ENCODE assay signal across 8 cellular contexts in the genomic region with DNA sequence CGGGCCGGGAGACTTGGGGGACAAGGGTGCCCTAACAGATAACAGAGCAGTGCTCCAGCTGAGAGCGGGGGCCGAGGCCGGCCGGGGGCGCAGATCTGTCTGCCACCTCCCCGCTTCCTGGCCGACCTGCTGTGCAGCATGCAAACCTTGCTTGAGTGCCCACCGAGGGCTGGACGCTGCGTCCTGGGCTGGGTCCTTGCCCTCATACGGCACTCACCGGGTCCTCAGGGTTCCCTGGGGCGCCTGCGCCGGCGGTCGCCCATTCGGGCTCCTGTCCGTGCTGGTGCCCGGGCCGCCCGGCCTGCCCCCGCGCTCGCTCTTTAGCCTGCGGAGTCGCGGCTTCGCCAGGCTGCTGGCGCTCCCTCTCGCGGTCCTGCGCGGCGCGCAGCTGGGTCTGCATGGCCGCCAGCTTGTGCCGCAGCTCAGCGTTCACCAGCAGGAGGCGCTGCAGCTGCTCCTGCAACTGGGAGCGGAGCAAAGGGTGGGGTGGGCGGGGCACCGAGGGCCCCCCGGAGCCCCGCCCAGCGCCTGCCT. TPM values are rescaled to one million over a fixed set of nuclear protein-coding genes. Genes with fewer than 3 reads are reported as not detected.
A peak's percentile ranks its signal among the peaks of the same experiment; 100 is the strongest.
DNase-seq lines count a peak whose midpoint lies in the region; ATAC-seq and TF ChIP-seq lines count a peak whose summit lies in the region.

No MANE protein-coding gene starts in this region.

- H3K4me3 ChIP-seq in HFF-Myc (replicated peaks; ENCODE audit: low read depth, low read length) (peak overlapping the region; percentile 28), smooth muscle cell (peak overlapping the region; percentile 56)

- H3K27ac Mint-ChIP-seq in immature natural killer cell, result no peak overlapping the region

- peaks cover 3 to 15% (median 6%) of the 10 kb centered on the region in 3 donors for H3K36me3 Mint-ChIP-seq in immature natural killer cell

- H3K27ac ChIP-seq in smooth muscle cell (ENCODE audit: low read depth), result peak overlapping the region; percentile 55

- H3K4me1 Mint-ChIP-seq in immature natural killer cell, result peaks cover 10 to 18% of the 10 kb centered on the region in 2 donors

- H3K9me3 Mint-ChIP-seq in immature natural killer cell, result no peaks in the 10 kb centered on the region

- H3K79me2 ChIP-seq in smooth muscle cell (ENCODE audit: low read depth), result no peaks in the 10 kb centered on the region

- ATAC-seq in esophagus mucosa, result no peak

- WGBS in smooth muscle cell (ENCODE audit: low lambda C conversion rate), result 5% methylated on average over 39 of the region's 48 CpGs

- peaks cover 23% of the 10 kb centered on the region for H4K20me1 ChIP-seq in smooth muscle cell (ENCODE audit: low read depth)

- peak; percentile 84 for TF ChIP-seq CTCF in GM12873 (IDR thresholded peaks at IDR 0.05; ENCODE audit: insufficient read depth, low read depth, low read length, missing control alignments)
- peak; percentile 67 for TF ChIP-seq CTCF in HFF-Myc (IDR thresholded peaks at IDR 0.05; ENCODE audit: low read depth, low read length, missing control alignments)
- peak; percentile 90 for TF ChIP-seq CTCF in smooth muscle cell (IDR thresholded peaks at IDR 0.05; ENCODE audit: borderline replicate concordance, insufficient read depth, poor library complexity, severe bottlenecking)

- H3K9me3 ChIP-seq in smooth muscle cell (replicated peaks; ENCODE audit: low read depth), result no peaks in the 10 kb centered on the region

- peak overlapping the region; percentile 91 for H3K4me2 ChIP-seq in smooth muscle cell

- peaks cover 11% of the 10 kb centered on the region for H3K36me3 ChIP-seq in smooth muscle cell (ENCODE audit: low read depth)

- peaks cover 58% of the 10 kb centered on the region for H3F3A ChIP-seq in smooth muscle cell (ENCODE audit: low read depth)

- no peak overlapping the region for H3K9ac ChIP-seq in smooth muscle cell (ENCODE audit: low read depth)

- no peaks in the 10 kb centered on the region for H3K27me3 ChIP-seq in smooth muscle cell (ENCODE audit: low read depth)

- H3K4me1 ChIP-seq in smooth muscle cell (ENCODE audit: low read depth), result peaks cover 13% of the 10 kb centered on the region

- peak overlapping the region; percentile 58 for H2AFZ ChIP-seq in smooth muscle cell (ENCODE audit: low read depth)

- DNase-seq in HFF-Myc (ENCODE audit: extremely low read depth, low read depth) (peak; percentile 60), NCI-H1092 (lab: John Stamatoyannopoulos, UW) (peak; percentile 39), UCSD-AML1 (lab: John Stamatoyannopoulos, UW; ENCODE audit: unreplicated experiment) (peak; percentile 96), brain pericyte (ENCODE audit: low read depth, low spot score) (peak; percentile 86), immature natural killer cell (peak; percentile 92 to 95 (median 95)), smooth muscle cell (lab: John Stamatoyannopoulos, UW; ENCODE audit: unreplicated experiment) (peak; percentile 79)

- peak overlapping the region; percentile 65 to 79 (median 73) for H3K4me3 Mint-ChIP-seq in immature natural killer cell

- H3K27me3 Mint-ChIP-seq in immature natural killer cell (ENCODE audit: low read depth in 3 of 3), result peaks cover 4 to 7% (median 7%) of the 10 kb centered on the region in 3 donors

RNA-seq across cellular contexts. Expression of a gene that starts 1.0 kb away (rescaled TPM):
- polyA plus RNA-seq in immature natural killer cell (10 to 100 TPM in 1 of 3 donors, 1 to 10 TPM in 2; 5.0 to 12.7 (median 9.2) TPM), smooth muscle cell (7.4 and 7.7 TPM in 2 replicates)
- total RNA-seq in smooth muscle cell (5.1 and 8.4 TPM in 2 replicates), esophagus mucosa (5.3 TPM)

RNA-seq across cellular contexts. Expression of a gene that starts 3.1 kb away (rescaled TPM):
- polyA plus RNA-seq in immature natural killer cell (under 1 TPM; 0.12 to 0.95 (median 0.64) TPM), smooth muscle cell (0.11 and 0.65 TPM in 2 replicates)
- total RNA-seq in smooth muscle cell (0.45 and 0.63 TPM in 2 replicates), esophagus mucosa (2.3 TPM)

RNA-seq across cellular contexts. Expression of a gene that starts 20.0 kb away (rescaled TPM):
- polyA plus RNA-seq in immature natural killer cell (1 to 10 TPM; 3.6 to 8.3 (median 4.5) TPM), smooth muscle cell (5.3 and 7.1 TPM in 2 replicates)
- total RNA-seq in smooth muscle cell (3.8 and 4.4 TPM in 2 replicates), esophagus mucosa (3.6 TPM)

RNA-seq across cellular contexts. Expression of a gene that starts 36.0 kb away (rescaled TPM):
- polyA plus RNA-seq in immature natural killer cell, result 100 to 1,000 TPM in 1 of 3 donors, 10 to 100 TPM in 2; 57.0 to 198 (median 84.1) TPM
- total RNA-seq in smooth muscle cell, result 99.7 and 111 TPM in 2 replicates
- polyA plus RNA-seq in smooth muscle cell, result 129 and 135 TPM in 2 replicates
- total RNA-seq in esophagus mucosa, result 171 TPM

Comparison
In these comparisons a context has a peak if more than half of its experiments do, and no peak if none do; other contexts are left out.
1. DNase-seq: peak in every context shown above with its lines; median percentile 96 in UCSD-AML1; 95 in immature natural killer cell; 86 in brain pericyte; 79 in smooth muscle cell; 60 in HFF-Myc; 39 in NCI-H1092.